Comparison of ENCODE assay signal across 1 cellular context in the genomic region with DNA sequence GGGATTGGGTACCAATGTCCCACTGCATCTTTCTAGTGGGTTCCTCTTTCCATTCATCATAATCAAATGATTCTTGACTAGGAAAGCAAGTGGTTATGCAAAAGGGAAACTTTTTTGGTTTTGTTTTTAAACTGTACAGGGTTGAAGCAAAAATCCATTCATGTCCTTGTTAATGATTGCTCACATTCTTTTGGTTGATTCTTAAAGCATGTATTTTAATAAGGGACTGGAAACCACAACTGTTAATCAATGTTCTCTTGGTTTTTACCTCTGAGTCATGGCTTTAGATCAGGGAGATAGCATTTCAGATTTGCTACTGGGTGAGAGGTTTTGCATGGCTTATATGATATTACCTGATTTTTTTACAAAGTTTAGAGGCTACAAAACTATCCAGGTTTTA.
TF ChIP-seq lines count a peak whose summit lies in the region.

No MANE protein-coding gene starts in this region.

TF ChIP-seq in GM23338, 12 proteins besides CTCF, POLR2A, EP300 and RAD21 (continued from another document):
- TF ChIP-seq ZNF462 (CRISPR knock-in tag; IDR thresholded peaks at IDR 0.05) (no peak), POLR2AphosphoS5 (IDR thresholded peaks at IDR 0.05; ENCODE audit: low read depth) (no peak), JUNB (IDR thresholded peaks at IDR 0.05; ENCODE audit: unreplicated experiment) (no peak)
TF ChIP-seq in GM23338: peak in this region for 0.
